In the genomic region with DNA sequence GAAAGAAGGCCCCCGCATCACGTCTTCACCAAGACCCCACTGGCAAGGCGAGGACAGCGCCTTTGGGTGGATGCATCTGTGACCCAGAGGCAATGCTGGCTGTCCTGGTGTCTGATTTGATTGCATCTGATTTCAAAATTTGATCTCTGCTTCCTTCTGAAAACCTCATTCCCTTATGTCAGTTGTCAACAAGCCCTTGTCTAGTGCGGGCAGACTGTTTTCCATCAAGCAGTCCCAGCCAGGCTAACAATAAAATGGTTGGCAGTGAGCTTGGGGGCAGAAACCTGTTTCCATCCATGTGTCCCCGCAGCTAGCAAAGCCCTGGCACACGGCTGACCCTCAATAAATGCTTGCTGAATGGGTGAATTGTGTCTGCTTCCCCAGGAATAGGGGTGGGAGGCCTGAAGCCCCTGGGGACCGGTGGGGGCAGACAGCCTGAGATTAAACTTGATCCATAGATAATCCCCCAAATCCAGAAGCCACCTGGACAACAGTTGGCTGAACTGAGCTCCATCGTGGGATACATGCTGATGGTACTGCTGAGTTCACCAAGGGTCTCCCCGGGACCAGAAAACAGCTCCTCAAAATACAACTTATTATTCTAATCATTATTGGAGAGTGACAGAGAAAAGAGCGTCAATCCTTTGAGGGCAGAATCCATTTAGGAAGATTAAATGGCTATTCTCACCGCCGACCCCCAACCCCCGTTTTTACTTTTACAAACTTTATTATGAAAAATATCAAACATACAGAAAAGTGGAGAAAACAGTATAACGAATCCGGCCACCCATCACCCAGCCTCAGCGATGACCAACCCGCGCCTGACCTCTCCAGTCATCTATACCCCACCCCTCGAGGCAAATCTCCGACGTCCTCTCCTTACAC, we compare ENCODE assay signal across 8 cellular contexts. TPM values are rescaled to one million over a fixed set of nuclear protein-coding genes. Genes with fewer than 3 reads are reported as not detected.
DNase-seq lines count a peak whose midpoint lies in the region; ATAC-seq, FAIRE-seq and TF ChIP-seq lines count a peak whose summit lies in the region.

No MANE protein-coding gene starts in this region.

- no peak for FAIRE-seq in D721Med (lab: Jason Lieb, UNC)

- peak overlapping the region; percentile 89 for H3K9ac ChIP-seq in OCI-LY3 (ENCODE audit: low read length)

- DNase-seq in D721Med (ENCODE audit: insufficient read length, low spot score) (peak; percentile 50), dermis blood vessel endothelial cell (peak; percentile 44), dedifferentiated amniotic fluid mesenchymal stem cell (ENCODE audit: extremely low spot score) (no peak)
- no peak for DNase-seq in natural killer cell treated with Interleukin-12 subunit alpha and Interleukin-12 subunit beta and Interleukin-15 and Interleukin-18, amount 100 ng/mL, for 72 hours (ENCODE audit: low spot score)
- no peak for DNase-seq in activated CD4-positive, CD25-positive, alpha-beta regulatory T cell (lab: John Stamatoyannopoulos, UW)
- DNase-seq in activated effector memory CD4-positive, alpha-beta T cell treated with anti-CD3 and anti-CD28 coated beads, Interleukin-2, amount 50 U/mL, for 16 hours = no peak

- peak overlapping the region; percentile 44 for H3K27ac ChIP-seq in OCI-LY3 (ENCODE audit: low read length)

- TF ChIP-seq CTCF in D721Med (IDR thresholded peaks at IDR 0.05; ENCODE audit: insufficient read depth, missing control alignments) (no peak), OCI-LY3 (IDR thresholded peaks at IDR 0.05; ENCODE audit: low read depth, low read length) (no peak)

- no peaks in the 10 kb centered on the region for H3K9me3 ChIP-seq in OCI-LY3 (ENCODE audit: insufficient read depth, low read length)

- peak overlapping the region; percentile 98 for H3K4me2 ChIP-seq in OCI-LY3 (ENCODE audit: low read length)

- peak overlapping the region; percentile 97 for H3K4me3 ChIP-seq in OCI-LY3 (ENCODE audit: low read length)

- H2AFZ ChIP-seq in OCI-LY3 (ENCODE audit: low read depth, low read length) = no peak overlapping the region

- H4K20me1 ChIP-seq in OCI-LY3 (ENCODE audit: insufficient read depth, low read length) = peaks cover 25% of the 10 kb centered on the region

- no peaks in the 10 kb centered on the region for H3K27me3 Mint-ChIP-seq in natural killer cell treated with Interleukin-12 subunit alpha and Interleukin-12 subunit beta and Interleukin-15 and Interleukin-18, amount 100 ng/mL, for 72 hours

- H3K36me3 Mint-ChIP-seq in natural killer cell treated with Interleukin-12 subunit alpha and Interleukin-12 subunit beta and Interleukin-15 and Interleukin-18, amount 100 ng/mL, for 72 hours = peaks cover 40% of the 10 kb centered on the region

- H3K9me3 Mint-ChIP-seq in natural killer cell treated with Interleukin-12 subunit alpha and Interleukin-12 subunit beta and Interleukin-15 and Interleukin-18, amount 100 ng/mL, for 72 hours = no peaks in the 10 kb centered on the region

- peaks cover 23% of the 10 kb centered on the region; the same call in 1 of the 2 replicates for H3K27me3 ChIP-seq in OCI-LY3 (ENCODE audit: low read depth, low read length)

- peak overlapping the region; percentile 96 to 99 for H3K27ac Mint-ChIP-seq in natural killer cell treated with Interleukin-12 subunit alpha and Interleukin-12 subunit beta and Interleukin-15 and Interleukin-18, amount 100 ng/mL, for 72 hours

- H3K4me3 Mint-ChIP-seq in natural killer cell treated with Interleukin-12 subunit alpha and Interleukin-12 subunit beta and Interleukin-15 and Interleukin-18, amount 100 ng/mL, for 72 hours = peak overlapping the region; percentile 98

- H3K4me1 ChIP-seq in OCI-LY3 (ENCODE audit: low read length) = peaks cover 49% of the 10 kb centered on the region

- peaks cover 32% of the 10 kb centered on the region for H3K79me2 ChIP-seq in OCI-LY3 (ENCODE audit: low read length)

- no peak for ATAC-seq in natural killer cell treated with Interleukin-12 subunit alpha and Interleukin-12 subunit beta and Interleukin-15 and Interleukin-18, amount 100 ng/mL, for 72 hours
- no peak for ATAC-seq in GM18511 (IDR thresholded peaks at IDR 0.05; ENCODE audit: unreplicated experiment)

- H3K4me1 Mint-ChIP-seq in natural killer cell treated with Interleukin-12 subunit alpha and Interleukin-12 subunit beta and Interleukin-15 and Interleukin-18, amount 100 ng/mL, for 72 hours (ENCODE audit: low read depth in 2 of 2) = peaks cover 49 to 72% of the 10 kb centered on the region in 2 donors

- no peaks in the 10 kb centered on the region for H3K36me3 ChIP-seq in OCI-LY3 (replicated peaks; ENCODE audit: low read depth, low read length)

RNA-seq across cellular contexts. Expression of gene DUSP5, which starts 0.9 kb away (rescaled TPM):
- total RNA-seq in dermis blood vessel endothelial cell = 20.9 and 31.3 TPM in 2 replicates
- 100 to 1,000 TPM; 159 to 311 TPM for total RNA-seq in natural killer cell treated with Interleukin-12 subunit alpha and Interleukin-12 subunit beta and Interleukin-15 and Interleukin-18, amount 100 ng/mL, for 72 hours

Comparison
In these comparisons a context has a peak if more than half of its experiments do, and no peak if none do; other contexts are left out.
1. DNase-seq: peak in D721Med (single experiment) and dermis blood vessel endothelial cell (single experiment); none in natural killer cell treated with Interleukin-12 subunit alpha and Interleukin-12 subunit beta and Interleukin-15 and Interleukin-18, amount 100 ng/mL, for 72 hours (single experiment), activated CD4-positive, CD25-positive, alpha-beta regulatory T cell (0 of 4), activated effector memory CD4-positive, alpha-beta T cell treated with anti-CD3 and anti-CD28 coated beads, Interleukin-2, amount 50 U/mL, for 16 hours (single experiment) and dedifferentiated amniotic fluid mesenchymal stem cell (single experiment).